14 cellular contexts compared by ENCODE assay signal in genomic region chr5:72511371-72512178, GRCh38. TPM values are rescaled to one million over a fixed set of nuclear protein-coding genes. Genes with fewer than 3 reads are reported as not detected.
DNase-seq lines count a peak whose midpoint lies in the region; ATAC-seq, FAIRE-seq and TF ChIP-seq lines count a peak whose summit lies in the region.
"Had no signal": no experiment of that assay in that cellular context is flagged by ENCODE, and none has a peak within 500 bp of the region (broad histone marks: within the 10 kb centered on the region; RNA-seq: fewer than 3 reads in every experiment).

No MANE protein-coding gene starts in this region.

- H2AFZ ChIP-seq in osteoblast (ENCODE audit: low read length) = peak overlapping the region; percentile 24

- H3K9me3 ChIP-seq in osteoblast (ENCODE audit: low read depth, low read length) (no peaks in the 10 kb centered on the region), heart left ventricle (no peaks in the 10 kb centered on the region)
- H3K9me3 ChIP-seq: uterus had no signal

- H3K36me3 ChIP-seq in osteoblast (ENCODE audit: insufficient read depth, low read length) (no peaks in the 10 kb centered on the region), heart left ventricle (no peaks in the 10 kb centered on the region)
- H3K36me3 ChIP-seq: uterus had no signal

- no peak for TF ChIP-seq POLR2A in H54 (IDR thresholded peaks at IDR 0.05; ENCODE audit: low read depth, low read length)
- no peak for TF ChIP-seq POLR2A in heart left ventricle (IDR thresholded peaks at IDR 0.05)

- H3K79me2 ChIP-seq in osteoblast (ENCODE audit: insufficient read depth, low read length) = no peaks in the 10 kb centered on the region

- H3K27ac ChIP-seq in osteoblast (ENCODE audit: low read depth, low read length) (peak overlapping the region; percentile 85), heart left ventricle (peak overlapping the region in 3 of 12 donors; percentile 67 to 84 (median 76))

- intact Hi-C loops in heart left ventricle (cut with DNase I) = no loop called here

- FAIRE-seq in H54 (lab: Jason Lieb, UNC) = no peak

- H3K4me3 ChIP-seq in AG10803 (ENCODE audit: low read length) = no peak overlapping the region
- H3K4me3 ChIP-seq in choroid plexus epithelial cell (ENCODE audit: low read depth, low read length) = no peak overlapping the region
- no peak overlapping the region for H3K4me3 ChIP-seq in osteoblast (ENCODE audit: insufficient read depth, low read length)
- H3K4me3 ChIP-seq in heart left ventricle = no peak overlapping the region
- H3K4me3 ChIP-seq: uterus had no signal

- DNase-seq in AG10803 (ENCODE audit: low read depth) (peak; percentile 61), M059J (ENCODE audit: low read depth) (peak; percentile 97), choroid plexus epithelial cell (ENCODE audit: low read depth) (peak; percentile 30), osteoblast (ENCODE audit: insufficient read length, low spot score, missing footprints) (peak; percentile 35), DMS53 treated with DMSO at 0.1 percent for 48 hours (lab: John Stamatoyannopoulos, UW; ENCODE audit: unreplicated experiment) (no peak), H54 (ENCODE audit: insufficient read length, low spot score) (no peak), heart left ventricle (no peak)
- DNase-seq: AML-193; GDM1; NCI-H1436 treated with DMSO at 0.1 percent for 48 hours; NK-92 treated with Interleukin-12 subunit alpha and Interleukin-12 subunit beta, amount 100 ng/mL, for 24 hours; T-helper 1 cell had no signal

- WGBS in heart left ventricle, 4 donors = 90 to 93% (median 91%) methylated on average over 7 of the region's 7 CpGs

- peaks cover 33% of the 10 kb centered on the region for H3K4me1 ChIP-seq in osteoblast (ENCODE audit: insufficient read depth, low read length)
- H3K4me1 ChIP-seq in heart left ventricle = peaks cover 5 to 53% (median 31%) of the 10 kb centered on the region in 12 donors

- ATAC-seq in GM21529 (IDR thresholded peaks at IDR 0.05; ENCODE audit: unreplicated experiment) (no peak), heart left ventricle (no peak)

- H4K20me1 ChIP-seq in osteoblast (ENCODE audit: insufficient read depth, low read length) = no peaks in the 10 kb centered on the region

- no peaks in the 10 kb centered on the region for H3K27me3 ChIP-seq in osteoblast (ENCODE audit: insufficient read depth, low read length)
- H3K27me3 ChIP-seq in heart left ventricle = no peaks in the 10 kb centered on the region
- H3K27me3 ChIP-seq: uterus had no signal

- H3K4me2 ChIP-seq in osteoblast (ENCODE audit: insufficient read depth, low read length) = peak overlapping the region; percentile 58

- no peak for TF ChIP-seq CTCF in AG10803 (conservative IDR thresholded peaks at IDR 0.05; ENCODE audit: low read length)
- TF ChIP-seq CTCF in choroid plexus epithelial cell (conservative IDR thresholded peaks at IDR 0.05; ENCODE audit: low read depth, low read length) = no peak
- no peak for TF ChIP-seq CTCF in osteoblast (IDR thresholded peaks at IDR 0.05; ENCODE audit: extremely low read depth, low read depth, low read length)
- no peak for TF ChIP-seq CTCF in heart left ventricle (IDR thresholded peaks at IDR 0.05)

RNA-seq across cellular contexts. Expression of gene ZNF366, which starts 4.4 kb away (rescaled TPM):
- 0.96 and 1.4 TPM in 2 replicates for total RNA-seq in M059J (2014; rRNA removed; shearing (Covaris generic))
- total RNA-seq in osteoblast (not detected in 2 replicates), heart left ventricle (10 to 100 TPM in 2 of 9 donors, 1 to 10 TPM in 7; 3.9 to 18.5 (median 6.1) TPM)
- polyA plus RNA-seq in heart left ventricle = 1 to 10 TPM; 2.1 to 4.4 TPM

Comparison
In these comparisons a context has a peak if more than half of its experiments do, and no peak if none do; other contexts are left out.
1. DNase-seq: peak in AG10803 (single experiment), M059J (single experiment), choroid plexus epithelial cell (single experiment) and osteoblast (single experiment); none in DMS53 treated with DMSO at 0.1 percent for 48 hours (single experiment), H54 (single experiment) and heart left ventricle (0 of 5).